Comparison of ENCODE assay signal across 7 cellular contexts in the genomic region with DNA sequence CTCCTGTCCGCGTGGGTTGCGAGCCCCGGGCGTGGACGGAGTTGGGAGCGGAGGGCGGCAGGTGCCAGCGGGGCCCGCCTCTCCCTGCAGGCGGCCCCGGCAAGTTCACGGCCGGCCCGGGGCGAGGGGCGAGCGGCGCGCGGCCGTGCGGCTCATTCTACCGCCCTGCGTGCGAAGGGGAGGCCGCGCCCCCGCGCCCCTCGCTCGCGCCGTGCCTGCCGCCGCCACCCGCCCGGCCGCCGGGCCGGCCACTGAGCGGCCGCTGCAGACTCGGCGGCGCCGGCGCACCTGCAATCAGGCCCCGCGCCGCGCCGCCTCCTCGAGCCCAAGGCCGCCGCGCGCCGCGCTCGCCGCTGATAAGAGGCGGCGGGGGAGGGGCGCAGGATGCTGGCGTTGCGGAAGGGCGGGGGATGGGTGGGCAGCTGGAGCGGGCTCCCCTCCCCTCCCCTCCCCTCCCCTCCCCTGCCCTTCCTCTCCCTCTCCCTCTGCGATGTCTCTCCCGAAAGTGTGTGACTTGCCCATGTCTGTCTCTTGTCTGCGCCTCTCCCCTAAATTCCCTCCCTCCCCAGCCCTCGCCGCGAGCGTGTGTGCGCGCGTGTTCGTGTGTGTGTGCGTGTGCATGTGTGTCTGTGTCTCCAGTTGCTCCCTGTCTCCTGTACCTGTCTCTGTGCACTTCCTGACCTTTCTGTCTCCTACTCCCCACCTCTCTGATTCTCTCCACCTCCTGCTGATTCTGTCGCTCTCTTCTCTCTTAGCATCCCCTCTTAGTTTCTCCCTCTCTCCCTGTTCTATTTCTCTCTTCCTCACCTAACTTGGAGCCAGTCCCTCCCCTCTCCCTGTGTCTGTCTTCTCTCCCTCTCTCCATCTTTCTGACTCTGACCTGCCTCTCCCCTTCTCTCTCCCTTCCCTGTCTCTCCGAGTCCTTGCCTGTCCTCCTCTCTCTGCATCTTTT.
DNase-seq lines count a peak whose midpoint lies in the region; ATAC-seq and TF ChIP-seq lines count a peak whose summit lies in the region.

No MANE protein-coding gene starts in this region.

- DNase-seq in NCI-H146 treated with DMSO at 0.1 percent for 48 hours (lab: John Stamatoyannopoulos, UW; ENCODE audit: unreplicated experiment) (peak; percentile 22), body of pancreas (peak; percentile 31 to 61 (median 44)), left kidney (ENCODE audit: low read depth, low spot score) (peak; percentile 92), OCI-LY7 (ENCODE audit: low spot score) (no peak), amniotic stem cell (lab: John Stamatoyannopoulos, UW) (no peak)

- CTCF ChIA-PET in OCI-LY7 (lab: Charles Lee; ENCODE audit: unreplicated experiment): no interaction called here

- BruUV-seq in OCI-LY7 (replicated peaks; lab: Mats Ljungman, UMichigan): no TSS peak

- H3K4me2 ChIP-seq in OCI-LY7 (ENCODE audit: low read length): no peak overlapping the region

- no peak overlapping the region for H3K4me3 ChIP-seq in body of pancreas
- no peak overlapping the region for H3K4me3 ChIP-seq in OCI-LY7 (ENCODE audit: low read depth, low read length, poor library complexity, severe bottlenecking)

- H3K27me3 ChIP-seq in body of pancreas: no peaks in the 10 kb centered on the region

- TF ChIP-seq POLR2A in body of pancreas (IDR thresholded peaks at IDR 0.05): no peak

- H2AFZ ChIP-seq in OCI-LY7 (ENCODE audit: low read length): no peak overlapping the region

- ATAC-seq in GM18519 (IDR thresholded peaks at IDR 0.05; ENCODE audit: low FRiP score, unreplicated experiment) (peak; percentile 51), body of pancreas (peak; percentile 82)

- POLR2A ChIA-PET in OCI-LY7 (lab: Charles Lee): interaction anchor here (0.6 kb wide), 1 partner anchor 91 kb away, joined by 3 read pairs; no protein-coding TSS in a partner anchor

- H3K9me3 ChIP-seq in body of pancreas (no peaks in the 10 kb centered on the region), OCI-LY7 (ENCODE audit: low read length) (no peaks in the 10 kb centered on the region)

- H3K27ac ChIP-seq in body of pancreas (no peak overlapping the region), temporal lobe (ENCODE audit: low read depth, low read length) (peak overlapping the region; percentile 63), OCI-LY7 (ENCODE audit: low read depth, low read length, poor library complexity, severe bottlenecking) (no peak overlapping the region)

- H3K4me1 ChIP-seq in body of pancreas: peaks cover 9% of the 10 kb centered on the region
- H3K4me1 ChIP-seq in OCI-LY7 (ENCODE audit: insufficient read depth, low read length, poor library complexity, severe bottlenecking): no peaks in the 10 kb centered on the region

- no peaks in the 10 kb centered on the region for H4K20me1 ChIP-seq in OCI-LY7 (ENCODE audit: insufficient read depth, low read length)

- intact Hi-C loops in body of pancreas (cut with DNase I): no loop called here
- intact Hi-C loops in OCI-LY7 (cut with micrococcal nuclease; ENCODE audit: unreplicated experiment): no loop called here

- TF ChIP-seq CTCF in body of pancreas (IDR thresholded peaks at IDR 0.05): no peak
- no peak for TF ChIP-seq CTCF in OCI-LY7 (conservative IDR thresholded peaks at IDR 0.05; ENCODE audit: low read length)

- H3K9me2 ChIP-seq in OCI-LY7 (ENCODE audit: insufficient read depth, low read length): no peaks in the 10 kb centered on the region

- H3K36me3 ChIP-seq in body of pancreas (replicated peaks in 1 of 2; ENCODE audit: insufficient read depth in 1 of 2, low read depth in 2 of 2) (no peaks in the 10 kb centered on the region), OCI-LY7 (ENCODE audit: insufficient read depth, low read length) (no peaks in the 10 kb centered on the region)

- H3K79me2 ChIP-seq in OCI-LY7 (ENCODE audit: insufficient read depth, low read depth, low read length): no peaks in the 10 kb centered on the region

- 8 to 10% methylated on average over 36 to 39 of the region's 83 CpGs for WGBS in body of pancreas, 2 donors

Comparison
In these comparisons a context has a peak if more than half of its experiments do, and no peak if none do; other contexts are left out.
1. DNase-seq: peak in NCI-H146 treated with DMSO at 0.1 percent for 48 hours (single experiment), body of pancreas (4 of 4) and left kidney (single experiment); none in OCI-LY7 (single experiment) and amniotic stem cell (single experiment).